In genomic region chr1:222006715-222007114, GRCh38 we compare ENCODE assay signal across 23 cellular contexts.
"Had no signal": no experiment of that assay in that cellular context is flagged by ENCODE, and none has a peak within 500 bp of the region (broad histone marks: within the 10 kb centered on the region; RNA-seq: fewer than 3 reads in every experiment).

No MANE protein-coding gene starts in this region.

- H3K79me2 ChIP-seq: hepatocyte had no signal

- H3K27me3 ChIP-seq: hepatocyte, pancreas, spleen, transverse colon had no signal

- H3K27ac Mint-ChIP-seq: nephron; progenitor cell of endocrine pancreas; stimulated activated naive B cell treated with anti-CD40 and anti-IgM and Interleukin-4, amounts not matched to agents 10 μg/mL and 1 μg/mL and 100 μg/mL, for 72 hours; stimulated activated naive CD8-positive, alpha-beta T cell treated with anti-CD3 and anti-CD28 coated beads, Interleukin-15, amount 100 ng/mL, for 72 hours had no signal

- H3K9me3 ChIP-seq: lower lobe of right lung, pancreas, spleen, thoracic aorta, transverse colon had no signal

- H3K4me2 ChIP-seq: hepatocyte had no signal

- H3K4me1 Mint-ChIP-seq: endodermal cell, nephron had no signal

- H3K27me3 Mint-ChIP-seq: progenitor cell of endocrine pancreas; stimulated activated naive B cell treated with anti-CD40 and anti-IgM and Interleukin-4, amounts not matched to agents 10 μg/mL and 1 μg/mL and 100 μg/mL, for 72 hours had no signal

- H3K4me3 Mint-ChIP-seq: endodermal cell; nephron; stimulated activated naive B cell treated with anti-CD40 and anti-IgM and Interleukin-4, amounts not matched to agents 10 μg/mL and 1 μg/mL and 100 μg/mL, for 72 hours; stimulated activated naive CD8-positive, alpha-beta T cell treated with anti-CD3 and anti-CD28 coated beads, Interleukin-15, amount 100 ng/mL, for 72 hours had no signal

- ATAC-seq: lower lobe of right lung; pancreas; right cardiac atrium; stimulated activated naive B cell treated with anti-CD40 and anti-IgM and Interleukin-4, amounts not matched to agents 10 μg/mL and 1 μg/mL and 100 μg/mL, for 72 hours; stimulated activated naive CD8-positive, alpha-beta T cell treated with anti-CD3 and anti-CD28 coated beads, Interleukin-15, amount 100 ng/mL, for 72 hours had no signal

- H3K9me3 Mint-ChIP-seq: stimulated activated naive B cell treated with anti-CD40 and anti-IgM and Interleukin-4, amounts not matched to agents 10 μg/mL and 1 μg/mL and 100 μg/mL, for 72 hours; stimulated activated naive CD8-positive, alpha-beta T cell treated with anti-CD3 and anti-CD28 coated beads, Interleukin-15, amount 100 ng/mL, for 72 hours had no signal

- H3K36me3 Mint-ChIP-seq: stimulated activated naive B cell treated with anti-CD40 and anti-IgM and Interleukin-4, amounts not matched to agents 10 μg/mL and 1 μg/mL and 100 μg/mL, for 72 hours had no signal

- DNase-seq: effector CD4-positive, alpha-beta T cell; endodermal cell; erythroblast; foreskin melanocyte; head of caudate nucleus; lower lobe of right lung; mesenchymal stem cell; midbrain; occipital lobe; pancreas; right cardiac atrium; spleen; stimulated activated CD4-positive, alpha-beta T cell treated with anti-CD3 and anti-CD28 coated beads, Interleukin-15, amount 100 ng/mL, for 24 hours; stimulated activated CD4-positive, alpha-beta T cell treated with anti-CD3 and anti-CD28 coated beads, Interleukin-1b, Interleukin-23, amount 100 ng/mL, for 48 hours; stimulated activated CD4-positive, alpha-beta T cell treated with anti-CD3 and anti-CD28 coated beads, Interleukin-4, amount 100 ng/mL, for 24 hours; stimulated activated naive B cell treated with anti-CD40 and anti-IgM and Interleukin-4, amounts not matched to agents 10 μg/mL and 1 μg/mL and 100 μg/mL, for 72 hours; stimulated activated naive CD8-positive, alpha-beta T cell treated with anti-CD3 and anti-CD28 coated beads, Interleukin-15, amount 100 ng/mL, for 72 hours; transverse colon had no signal

- H3K36me3 ChIP-seq: lower lobe of right lung, pancreas, spleen, thoracic aorta, transverse colon had no signal

- H3K4me1 ChIP-seq: lower lobe of right lung, pancreas, transverse colon had no signal

- H2AFZ ChIP-seq: hepatocyte had no signal

- H3K4me3 ChIP-seq: coronary artery, hepatocyte, lower lobe of right lung, pancreas, spleen, thoracic aorta, transverse colon had no signal
